8 cellular contexts compared by ENCODE assay signal in the genomic region with DNA sequence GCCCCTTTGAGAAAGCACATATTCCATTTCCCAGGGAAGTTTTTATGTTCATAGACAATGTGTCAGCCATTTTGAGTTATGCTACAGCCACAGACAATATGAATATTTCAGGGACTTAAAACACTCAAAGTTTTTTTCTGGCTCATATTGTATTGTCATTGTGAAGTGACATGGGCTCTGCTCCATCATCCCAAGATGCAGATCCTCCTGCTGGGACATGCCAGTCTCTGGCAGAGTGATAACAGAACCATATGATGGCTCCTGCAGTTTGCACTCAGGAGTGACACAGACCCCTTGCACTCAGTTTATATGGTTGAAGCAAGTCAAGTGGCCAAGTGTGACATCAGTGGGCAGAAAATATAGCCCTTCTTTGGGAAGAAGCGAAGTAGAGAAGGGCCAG.
"Had no signal": no experiment of that assay in that cellular context is flagged by ENCODE, and none has a peak within 500 bp of the region (broad histone marks: within the 10 kb centered on the region; RNA-seq: fewer than 3 reads in every experiment).

No MANE protein-coding gene starts in this region.

- DNase-seq: GM23248, GOT3, H7, H9, HFFc6 had no signal

- H3K27ac ChIP-seq: GM23248 had no signal

- H3K4me1 ChIP-seq: HAP-1 had no signal

- H3K9me3 ChIP-seq: HAP-1 had no signal

- H2AFZ ChIP-seq: GM23248, GM23338 had no signal

- H3K36me3 ChIP-seq: HAP-1 had no signal

- H3K4me2 ChIP-seq: GM23338 had no signal

- H3K4me3 ChIP-seq: GM23248, GM23338, HAP-1 had no signal

- H3K9ac ChIP-seq: GM23248 had no signal

- ATAC-seq: GM23338, HCT116 had no signal
